Comparison of ENCODE assay signal across 8 cellular contexts in the genomic region with DNA sequence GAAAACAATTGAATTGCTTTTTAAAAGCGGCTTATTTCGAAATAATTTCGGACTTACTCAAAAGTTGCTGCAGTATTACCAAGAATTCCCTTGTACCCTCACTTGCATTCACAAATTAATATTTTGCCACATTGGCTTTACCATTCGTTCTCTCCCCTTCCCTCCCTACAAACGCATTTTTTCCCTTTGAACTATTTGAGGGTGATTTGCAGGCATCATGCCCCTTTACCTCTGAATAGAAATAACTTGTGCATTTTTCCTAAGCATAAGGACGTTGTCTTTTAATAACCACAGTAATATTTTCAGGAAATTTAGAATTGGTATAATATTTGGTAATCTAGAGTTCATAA. TPM values are rescaled to one million over a fixed set of nuclear protein-coding genes. Genes with fewer than 3 reads are reported as not detected.
A peak's percentile ranks its signal among the peaks of the same experiment; 100 is the strongest.
DNase-seq lines count a peak whose midpoint lies in the region; FAIRE-seq and TF ChIP-seq lines count a peak whose summit lies in the region.

No MANE protein-coding gene starts in this region.

- H4K20me1 ChIP-seq in BLaER1, result no peaks in the 10 kb centered on the region
- no peaks in the 10 kb centered on the region for H4K20me1 ChIP-seq in Karpas-422 (ENCODE audit: insufficient read depth, low read depth, low read length)

- peaks cover 12% of the 10 kb centered on the region for H3K4me1 Mint-ChIP-seq in dendritic cell treated with granulocyte-macrophage colony-stimulating factor and Interleukin-4, amounts not matched to agents 40 ng/mL and 50 ng/mL, for 4 days (ENCODE audit: low read depth)
- H3K4me1 Mint-ChIP-seq in nephron progenitor cell, result peaks cover 28% of the 10 kb centered on the region

- no peaks in the 10 kb centered on the region for H3K27me3 ChIP-seq in BLaER1
- H3K27me3 ChIP-seq in Karpas-422 (ENCODE audit: low read length), result no peaks in the 10 kb centered on the region

- no peak for TF ChIP-seq CTCF in nephron progenitor cell (IDR thresholded peaks at IDR 0.05)

- peak overlapping the region; percentile 83 for H3K27ac Mint-ChIP-seq in dendritic cell treated with granulocyte-macrophage colony-stimulating factor and Interleukin-4, amounts not matched to agents 40 ng/mL and 50 ng/mL, for 4 days
- peak overlapping the region; percentile 66 for H3K27ac Mint-ChIP-seq in nephron progenitor cell

- H3K4me3 ChIP-seq in BLaER1, result peak overlapping the region; percentile 95
- H3K4me3 ChIP-seq in Karpas-422 (ENCODE audit: low read length), result peak overlapping the region; percentile 83

- H3K36me3 ChIP-seq in BLaER1 (peaks cover 34% of the 10 kb centered on the region), Karpas-422 (ENCODE audit: insufficient read depth, low read length) (peaks cover 45% of the 10 kb centered on the region; the same call in 1 of the 2 replicates)

- peak overlapping the region; percentile 96 for H3K4me2 ChIP-seq in BLaER1
- peak overlapping the region; percentile 99 for H3K4me2 ChIP-seq in Karpas-422 (ENCODE audit: low read depth, low read length, poor library complexity, severe bottlenecking)

- H3K9me2 ChIP-seq in Karpas-422 (replicated peaks; ENCODE audit: insufficient read depth, low read length), result no peaks in the 10 kb centered on the region

- no peaks in the 10 kb centered on the region for H3K27me3 Mint-ChIP-seq in dendritic cell treated with granulocyte-macrophage colony-stimulating factor and Interleukin-4, amounts not matched to agents 40 ng/mL and 50 ng/mL, for 4 days
- no peaks in the 10 kb centered on the region for H3K27me3 Mint-ChIP-seq in nephron progenitor cell (ENCODE audit: low read depth, poor library complexity)

- peaks cover 33% of the 10 kb centered on the region for H3K36me3 Mint-ChIP-seq in dendritic cell treated with granulocyte-macrophage colony-stimulating factor and Interleukin-4, amounts not matched to agents 40 ng/mL and 50 ng/mL, for 4 days (ENCODE audit: low read depth)
- peaks cover 62% of the 10 kb centered on the region for H3K36me3 Mint-ChIP-seq in nephron progenitor cell (ENCODE audit: low read depth)

- no peaks in the 10 kb centered on the region for H3K9me3 ChIP-seq in BLaER1
- no peaks in the 10 kb centered on the region for H3K9me3 ChIP-seq in Karpas-422 (ENCODE audit: low read length)

- H3K4me1 ChIP-seq in BLaER1, result peaks cover 26% of the 10 kb centered on the region
- H3K4me1 ChIP-seq in Karpas-422 (ENCODE audit: low read length), result peaks cover 36% of the 10 kb centered on the region

- H2AFZ ChIP-seq in Karpas-422 (ENCODE audit: low read length), result peak overlapping the region; percentile 72; the same call in 1 of the 2 replicates

- peak overlapping the region; percentile 89 for H3K4me3 Mint-ChIP-seq in dendritic cell treated with granulocyte-macrophage colony-stimulating factor and Interleukin-4, amounts not matched to agents 40 ng/mL and 50 ng/mL, for 4 days
- H3K4me3 Mint-ChIP-seq in nephron progenitor cell, result peak overlapping the region; percentile 96

- H3K79me2 ChIP-seq in Karpas-422 (ENCODE audit: low read length), result peaks cover 48% of the 10 kb centered on the region

- H3K9ac ChIP-seq in BLaER1 (peak overlapping the region; percentile 87), Karpas-422 (ENCODE audit: low read length) (peak overlapping the region; percentile 91)

- DNase-seq in Karpas-422 (no peak), nephron progenitor cell (no peak), GDM1 (lab: John Stamatoyannopoulos, UW) (no peak), NCI-H446 treated with DMSO at 0.1 percent for 48 hours (lab: John Stamatoyannopoulos, UW) (no peak), GM12891 (ENCODE audit: insufficient read length, low spot score) (no peak), cortex of kidney (lab: John Stamatoyannopoulos, UW) (no peak)

- no peak for FAIRE-seq in GM12891 (lab: Jason Lieb, UNC)

- no peak for TF ChIP-seq POLR2A in GM12891 (IDR thresholded peaks at IDR 0.05; ENCODE audit: low read depth, low read length)

- intact Hi-C loops in dendritic cell treated with granulocyte-macrophage colony-stimulating factor and Interleukin-4, amounts not matched to agents 40 ng/mL and 50 ng/mL, for 4 days (cut with micrococcal nuclease), result no loop called here

- H3K9me3 Mint-ChIP-seq in dendritic cell treated with granulocyte-macrophage colony-stimulating factor and Interleukin-4, amounts not matched to agents 40 ng/mL and 50 ng/mL, for 4 days, result no peaks in the 10 kb centered on the region
- no peaks in the 10 kb centered on the region for H3K9me3 Mint-ChIP-seq in nephron progenitor cell

- H3K27ac ChIP-seq in BLaER1 (peak overlapping the region; percentile 84), Karpas-422 (ENCODE audit: low read length) (peak overlapping the region; percentile 61; the same call in 1 of the 2 replicates)

TF ChIP-seq in GM12891, 5 proteins besides CTCF, POLR2A, EP300 and RAD21:
- TF ChIP-seq PAX5 (IDR thresholded peaks at IDR 0.05; ENCODE audit: insufficient read depth, low read length, severe bottlenecking), result no peak
- no peak for TF ChIP-seq POU2F2 (IDR thresholded peaks at IDR 0.05; ENCODE audit: low read depth, low read length)
- TF ChIP-seq POLR2AphosphoS5 (IDR thresholded peaks at IDR 0.05; ENCODE audit: low read depth, low read length), result no peak
- TF ChIP-seq SPI1 (IDR thresholded peaks at IDR 0.05; ENCODE audit: low read depth, low read length), result no peak
- TF ChIP-seq TAF1 (IDR thresholded peaks at IDR 0.05; ENCODE audit: low read depth, low read length), result no peak

RNA-seq across cellular contexts. Expression of a gene that starts 0.6 kb away (rescaled TPM):
- 12.1 and 15.3 TPM in 2 replicates for total RNA-seq in Karpas-422 (2014; rRNA removed; shearing (Covaris generic); ENCODE audit: low replicate concordance)
- polyA plus RNA-seq in GM12891 (2012; ENCODE audit: low read depth, missing spikeins), result 4.6 TPM
